26 cellular contexts compared by ENCODE assay signal in genomic region chrX:85996555-85996954, GRCh38.
"Had no signal": no experiment of that assay in that cellular context is flagged by ENCODE, and none has a peak within 500 bp of the region (broad histone marks: within the 10 kb centered on the region; RNA-seq: fewer than 3 reads in every experiment).

No MANE protein-coding gene starts in this region.

- H3K36me3 ChIP-seq: Peyer's patch, SJSA1 had no signal

- ATAC-seq: activated CD8-positive, alpha-beta memory T cell treated with anti-CD3 and anti-CD28 coated beads, Interleukin-2, amount 10 ng/mL, durations not matched to agents 7 days and 5 days; activated T-helper 17 cell treated with anti-CD3 and anti-CD28 coated beads, Interleukin-2, amount 50 U/mL, for 72 hours; T-helper 17 cell had no signal

- DNase-seq: activated B cell treated with CpG ODN at 0.5 μM for 24 hours; activated CD4-positive, alpha-beta T cell treated with anti-CD3 and anti-CD28 coated beads for 1 hour; activated CD4-positive, alpha-beta T cell treated with anti-CD3 and anti-CD28 coated beads, Interleukin-2, amount 10 ng/mL, durations not matched to agents 24 days and 14 days; activated CD4-positive, alpha-beta T cell treated with anti-CD3 and anti-CD28 coated beads, Interleukin-2, amount 50 U/mL, for 48 hours; activated CD8-positive, alpha-beta memory T cell treated with anti-CD3 and anti-CD28 coated beads, Interleukin-2, amount 10 ng/mL, durations not matched to agents 7 days and 5 days; activated gamma-delta T cell; activated naive CD4-positive, alpha-beta T cell treated with anti-CD3 and anti-CD28 coated beads, Interleukin-2, amount 10 ng/mL, durations not matched to agents 7 days and 5 days; activated naive CD8-positive, alpha-beta T cell treated with anti-CD3 and anti-CD28 coated beads for 36 hours; activated T-cell treated with anti-CD3 and anti-CD28 coated beads, Interleukin-2, amount 50 U/mL, for 48 hours; cerebellar nuclear complex; Kasumi-1; NCI-H1105 treated with DMSO at 0.1 percent for 48 hours; NCI-H1436 treated with DMSO at 0.1 percent for 48 hours; NCI-H187; NCI-H2081 treated with DMSO at 0.1 percent for 48 hours; NCI-H2171; NCI-H2227 treated with DMSO at 0.1 percent for 48 hours; NCI-H69; NK-92 treated with Interleukin-12 subunit alpha and Interleukin-12 subunit beta, amount 100 ng/mL, for 24 hours; Peyer's patch; Right ventricle myocardium superior; T-helper 17 cell; T-helper 9 cell had no signal

- H3K9me3 Mint-ChIP-seq: activated B cell treated with CpG ODN at 0.5 μM for 24 hours; activated CD4-positive, alpha-beta T cell treated with anti-CD3 and anti-CD28 coated beads, Interleukin-2, amount 10 ng/mL, durations not matched to agents 24 days and 14 days; activated naive CD4-positive, alpha-beta T cell treated with anti-CD3 and anti-CD28 coated beads, Interleukin-2, amount 10 ng/mL, durations not matched to agents 7 days and 5 days; activated naive CD8-positive, alpha-beta T cell treated with anti-CD3 and anti-CD28 coated beads for 36 hours; activated T-helper 17 cell treated with anti-CD3 and anti-CD28 coated beads, Interleukin-2, amount 50 U/mL, for 72 hours had no signal

- H3K27me3 ChIP-seq: Peyer's patch, SJSA1 had no signal

- H3K27me3 Mint-ChIP-seq: activated B cell treated with CpG ODN at 0.5 μM for 24 hours; activated CD4-positive, alpha-beta T cell treated with anti-CD3 and anti-CD28 coated beads, Interleukin-2, amount 10 ng/mL, durations not matched to agents 24 days and 14 days; activated CD8-positive, alpha-beta memory T cell treated with anti-CD3 and anti-CD28 coated beads, Interleukin-2, amount 10 ng/mL, durations not matched to agents 7 days and 5 days; activated naive CD4-positive, alpha-beta T cell treated with anti-CD3 and anti-CD28 coated beads, Interleukin-2, amount 10 ng/mL, durations not matched to agents 7 days and 5 days; activated naive CD8-positive, alpha-beta T cell treated with anti-CD3 and anti-CD28 coated beads for 36 hours; activated T-helper 17 cell treated with anti-CD3 and anti-CD28 coated beads, Interleukin-2, amount 50 U/mL, for 72 hours; T-helper 17 cell had no signal

- H3K4me3 ChIP-seq: Peyer's patch, SJSA1 had no signal

- H3K27ac ChIP-seq: Peyer's patch, RWPE1, SJSA1 had no signal

- H3K9me3 ChIP-seq: Peyer's patch, SJSA1 had no signal

- H3K4me3 Mint-ChIP-seq: activated B cell treated with CpG ODN at 0.5 μM for 24 hours; activated CD4-positive, alpha-beta T cell treated with anti-CD3 and anti-CD28 coated beads, Interleukin-2, amount 10 ng/mL, durations not matched to agents 24 days and 14 days; activated CD8-positive, alpha-beta memory T cell treated with anti-CD3 and anti-CD28 coated beads, Interleukin-2, amount 10 ng/mL, durations not matched to agents 7 days and 5 days; activated naive CD4-positive, alpha-beta T cell treated with anti-CD3 and anti-CD28 coated beads, Interleukin-2, amount 10 ng/mL, durations not matched to agents 7 days and 5 days; activated naive CD8-positive, alpha-beta T cell treated with anti-CD3 and anti-CD28 coated beads for 36 hours; activated T-helper 17 cell treated with anti-CD3 and anti-CD28 coated beads, Interleukin-2, amount 50 U/mL, for 72 hours; T-helper 17 cell had no signal

- H3K27ac Mint-ChIP-seq: activated B cell treated with CpG ODN at 0.5 μM for 24 hours; activated CD4-positive, alpha-beta T cell treated with anti-CD3 and anti-CD28 coated beads, Interleukin-2, amount 10 ng/mL, durations not matched to agents 24 days and 14 days; activated CD8-positive, alpha-beta memory T cell treated with anti-CD3 and anti-CD28 coated beads, Interleukin-2, amount 10 ng/mL, durations not matched to agents 7 days and 5 days; activated naive CD4-positive, alpha-beta T cell treated with anti-CD3 and anti-CD28 coated beads, Interleukin-2, amount 10 ng/mL, durations not matched to agents 7 days and 5 days; activated naive CD8-positive, alpha-beta T cell treated with anti-CD3 and anti-CD28 coated beads for 36 hours; activated T-helper 17 cell treated with anti-CD3 and anti-CD28 coated beads, Interleukin-2, amount 50 U/mL, for 72 hours; T-helper 17 cell had no signal

- H3K4me1 ChIP-seq: Peyer's patch, SJSA1 had no signal
